ENCODE assay signal across 1 cellular context in genomic region chr22:50586416-50586815, GRCh38.
TF ChIP-seq lines count a peak whose summit lies in the region.

No MANE protein-coding gene starts in this region.

TF ChIP-seq in HepG2, 621 proteins besides CTCF, POLR2A, EP300 and RAD21:
- no peak for TF ChIP-seq NAIF1 (CRISPR knock-in tag; IDR thresholded peaks at IDR 0.05; ENCODE audit: borderline replicate concordance)
- no peak for TF ChIP-seq ZNF281 (CRISPR knock-in tag; IDR thresholded peaks at IDR 0.05; ENCODE audit: borderline replicate concordance)
- no peak for TF ChIP-seq CSRNP1 (CRISPR knock-in tag; IDR thresholded peaks at IDR 0.05)
- no peak for TF ChIP-seq ZNF563 (CRISPR knock-in tag; IDR thresholded peaks at IDR 0.05)
